ENCODE assay signal across 14 cellular contexts in the genomic region with DNA sequence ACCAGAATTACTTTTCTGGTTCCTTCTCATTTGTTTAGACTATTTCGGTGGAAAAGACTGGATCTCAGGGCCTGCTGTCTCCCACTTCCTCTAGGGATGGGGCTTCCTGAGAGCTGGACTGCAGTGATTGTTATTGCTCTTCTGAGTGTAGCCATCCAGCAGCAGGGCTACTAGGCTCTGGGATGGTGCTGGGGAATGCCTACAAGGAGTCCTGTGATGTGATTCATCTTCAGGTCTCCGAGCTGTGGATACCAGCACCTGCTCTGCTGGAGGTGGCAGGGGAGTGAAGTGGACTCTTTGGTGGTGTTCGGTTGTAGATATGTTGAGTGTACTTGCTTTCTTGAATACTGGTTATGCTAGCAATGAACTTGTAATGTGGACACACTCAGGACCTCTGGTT. TPM values are rescaled to one million over a fixed set of nuclear protein-coding genes. Genes with fewer than 3 reads are reported as not detected.
A peak's percentile ranks its signal among the peaks of the same experiment; 100 is the strongest.
DNase-seq lines count a peak whose midpoint lies in the region; ATAC-seq, FAIRE-seq and TF ChIP-seq lines count a peak whose summit lies in the region.
"Had no signal": no experiment of that assay in that cellular context is flagged by ENCODE, and none has a peak within 500 bp of the region (broad histone marks: within the 10 kb centered on the region; RNA-seq: fewer than 3 reads in every experiment).

No MANE protein-coding gene starts in this region.

- DNase-seq in H1 (ENCODE audit: low read depth in 1 of 2, low spot score in 2 of 2) (no peak), trophoblast cell (peak; percentile 24 to 42), left lobe of liver (ENCODE audit: low spot score) (no peak), cerebellar cortex (ENCODE audit: low spot score) (no peak), DMS53 treated with DMSO at 0.1 percent for 48 hours (lab: John Stamatoyannopoulos, UW; ENCODE audit: unreplicated experiment) (no peak)
- DNase-seq: DMS79, GM23248, MM.1S, NCI-H510A treated with DMSO at 0.1 percent for 48 hours had no signal

- H2BK5ac ChIP-seq in H1 (ENCODE audit: low read depth, low read length), result peak overlapping the region; percentile 61; the same call in 1 of the 2 replicates
- no peak overlapping the region for H2BK5ac ChIP-seq in trophoblast cell (ENCODE audit: low read depth, low read length, poor library complexity)

- H3K4me3 ChIP-seq in OCI-LY3 (ENCODE audit: low read length) (no peak overlapping the region), H1 (ENCODE audit: extremely low read depth in 1 of 4, insufficient read depth in 2 of 4, low read depth in 3 of 4, low read length in 4 of 4) (no peak overlapping the region), trophoblast cell (ENCODE audit: low read depth, low read length) (no peak overlapping the region)
- H3K4me3 ChIP-seq: GM23248, SK-N-MC, thoracic aorta had no signal

- H4K8ac ChIP-seq in H1 (ENCODE audit: extremely low read depth, insufficient read depth, low read length) (no peak overlapping the region), trophoblast cell (ENCODE audit: low read depth, low read length) (no peak overlapping the region)

- no peak for TF ChIP-seq POLR2A in H1 (IDR thresholded peaks at IDR 0.05; ENCODE audit: control extremely low read depth in 1 of 2, low read depth in 2 of 2, low read length in 2 of 2)

- TF ChIP-seq RAD21 in H1 (IDR thresholded peaks at IDR 0.05 in 1 of 2, conservative IDR thresholded peaks at IDR 0.05 in 1 of 2; ENCODE audit: low read depth in 2 of 2, low read length in 2 of 2), result no peak

- POLR2A ChIA-PET in H1 (lab: Charles Lee; ENCODE audit: partially characterized antibody), result interaction anchor here (1.1 kb wide), 1 partner anchor 11 kb away, joined by 6 read pairs; no protein-coding TSS in a partner anchor

- H3K27me3 ChIP-seq in OCI-LY3 (ENCODE audit: low read depth, low read length) (no peaks in the 10 kb centered on the region), H1 (replicated peaks in 1 of 4; ENCODE audit: control insufficient read depth in 3 of 4, extremely low read depth in 1 of 4, insufficient read depth in 3 of 4, low read length in 3 of 4) (no peaks in the 10 kb centered on the region), trophoblast cell (ENCODE audit: insufficient read depth, low read length) (no peaks in the 10 kb centered on the region)

- H3K4ac ChIP-seq in H1 (replicated peaks; ENCODE audit: insufficient read length, low read depth, low read length) (no peak overlapping the region), trophoblast cell (ENCODE audit: low read depth, low read length) (peak overlapping the region; percentile 65)

- CTCF ChIA-PET in H1 (lab: Charles Lee; ENCODE audit: partially characterized antibody), result interaction anchor here (0.6 to 1.4 kb wide), 2 partner anchors 9 to 45 kb away, joined by 3 to 4 read pairs; no protein-coding TSS in a partner anchor

- H2BK20ac ChIP-seq in H1 (ENCODE audit: low read length), result no peak overlapping the region

- no peak overlapping the region for H2AK5ac ChIP-seq in H1 (ENCODE audit: low read depth, low read length)
- H2AK5ac ChIP-seq in trophoblast cell (ENCODE audit: low read length), result no peak overlapping the region

- no peak overlapping the region for H3K56ac ChIP-seq in H1 (replicated peaks; ENCODE audit: insufficient read length, low read depth, low read length)

- no peak overlapping the region for H4K5ac ChIP-seq in H1 (ENCODE audit: insufficient read length, low read depth, low read length)

- H3K36me3 ChIP-seq in OCI-LY3 (replicated peaks; ENCODE audit: low read depth, low read length), result peaks cover 43% of the 10 kb centered on the region
- peaks cover 0 to 14% (median under 1%) of the 10 kb centered on the region in 4 experiments; a peak in 3 of 8 replicates for H3K36me3 ChIP-seq in H1 (ENCODE audit: control insufficient read depth in 2 of 4, insufficient read depth in 4 of 4, low read length in 3 of 4)
- H3K36me3 ChIP-seq in trophoblast cell (ENCODE audit: control insufficient read depth in 1 of 2, insufficient read depth in 2 of 2, low read length in 2 of 2), result peaks cover 2 to 6% of the 10 kb centered on the region in 2 experiments
- H3K36me3 ChIP-seq: thoracic aorta had no signal

- no peak overlapping the region for H2AFZ ChIP-seq in OCI-LY3 (ENCODE audit: low read depth, low read length)
- H2AFZ ChIP-seq in H1 (ENCODE audit: low read length), result no peak overlapping the region
- H2AFZ ChIP-seq in trophoblast cell (ENCODE audit: insufficient read depth, low read length, poor library complexity), result no peak overlapping the region
- H2AFZ ChIP-seq: GM23248, parathyroid adenoma had no signal

- H4K20me1 ChIP-seq in OCI-LY3 (ENCODE audit: insufficient read depth, low read length), result peaks cover 42% of the 10 kb centered on the region
- H4K20me1 ChIP-seq in H1 (replicated peaks in 1 of 2; ENCODE audit: control insufficient read depth in 1 of 2, insufficient read depth in 2 of 2, low read length in 2 of 2), result peaks cover 21 to 24% of the 10 kb centered on the region in 2 experiments

- peak overlapping the region; percentile 20 for H3K27ac ChIP-seq in OCI-LY3 (ENCODE audit: low read length)
- no peak overlapping the region for H3K27ac ChIP-seq in H1 (ENCODE audit: low read depth, low read length)
- H3K27ac ChIP-seq in trophoblast cell (ENCODE audit: low read depth, low read length), result no peak overlapping the region
- H3K27ac ChIP-seq: GM23248, parathyroid adenoma had no signal

- H3K79me2 ChIP-seq in OCI-LY3 (ENCODE audit: low read length), result peaks cover 96% of the 10 kb centered on the region
- peaks cover 31 to 99% of the 10 kb centered on the region in 2 experiments for H3K79me2 ChIP-seq in H1 (ENCODE audit: control insufficient read depth in 1 of 2, insufficient read depth in 2 of 2, low read length in 2 of 2)
- H3K79me2 ChIP-seq in trophoblast cell (ENCODE audit: control insufficient read depth, insufficient read depth, low read length, poor library complexity), result peaks cover 7% of the 10 kb centered on the region

- H2BK12ac ChIP-seq in H1 (ENCODE audit: low read depth, low read length), result no peak overlapping the region
- no peak overlapping the region for H2BK12ac ChIP-seq in trophoblast cell (ENCODE audit: low read length)

- no peaks in the 10 kb centered on the region for H3K23me2 ChIP-seq in H1 (ENCODE audit: low read depth, low read length)

- H4K91ac ChIP-seq in H1 (replicated peaks; ENCODE audit: insufficient read length, low read length), result no peak overlapping the region
- H4K91ac ChIP-seq in trophoblast cell (ENCODE audit: low read depth, low read length), result no peak overlapping the region

- no peak for TF ChIP-seq CTCF in OCI-LY3 (IDR thresholded peaks at IDR 0.05; ENCODE audit: low read depth, low read length)
- TF ChIP-seq CTCF in H1 (IDR thresholded peaks at IDR 0.05; ENCODE audit: control extremely low read depth in 1 of 3, insufficient read depth in 1 of 3, low read depth in 1 of 3, low read length in 3 of 3), result no peak

- no peak overlapping the region for H3K23ac ChIP-seq in H1 (ENCODE audit: insufficient read length)
- H3K23ac ChIP-seq in trophoblast cell (ENCODE audit: low read length), result no peak overlapping the region

- TF ChIP-seq EP300 in H1 (IDR thresholded peaks at IDR 0.05; ENCODE audit: borderline replicate concordance in 1 of 2, low read depth in 2 of 2, low read length in 2 of 2), result no peak

- peaks cover 13% of the 10 kb centered on the region for H3K4me1 ChIP-seq in OCI-LY3 (ENCODE audit: low read length)
- peaks cover 3 to 14% (median 8%) of the 10 kb centered on the region in 4 experiments for H3K4me1 ChIP-seq in H1 (replicated peaks in 1 of 4; ENCODE audit: control insufficient read depth in 3 of 4, insufficient read depth in 4 of 4, low read length in 3 of 4)
- peaks cover 12% of the 10 kb centered on the region in 2 experiments for H3K4me1 ChIP-seq in trophoblast cell (ENCODE audit: control insufficient read depth in 1 of 2, insufficient read depth in 2 of 2, low read length in 2 of 2)
- H3K4me1 ChIP-seq: parathyroid adenoma had no signal

- no peak overlapping the region for H3K18ac ChIP-seq in H1 (ENCODE audit: extremely low read depth, low read length)
- no peak overlapping the region for H3K18ac ChIP-seq in trophoblast cell (ENCODE audit: low read length)

- H2BK120ac ChIP-seq in H1 (replicated peaks; ENCODE audit: low read depth, low read length) (no peak overlapping the region), trophoblast cell (ENCODE audit: insufficient read depth, low read length, poor library complexity) (no peak overlapping the region)

- no peak for FAIRE-seq in H1 (lab: Jason Lieb, UNC)

- H3K14ac ChIP-seq in H1 (ENCODE audit: insufficient read length), result no peak overlapping the region
- no peak overlapping the region for H3K14ac ChIP-seq in trophoblast cell (ENCODE audit: low read length)

- ATAC-seq in GM21528 (IDR thresholded peaks at IDR 0.05; ENCODE audit: low FRiP score, unreplicated experiment) (peak; percentile 11), left lobe of liver (no peak)

- H3K4me2 ChIP-seq in OCI-LY3 (ENCODE audit: low read length), result peak overlapping the region; percentile 34; the same call in 1 of the 2 replicates
- peak overlapping the region; percentile 11 to 17; a peak in 2 of 4 replicates for H3K4me2 ChIP-seq in H1 (ENCODE audit: insufficient read depth in 1 of 2, low read depth in 2 of 2, low read length in 2 of 2)
- no peak overlapping the region for H3K4me2 ChIP-seq in trophoblast cell (ENCODE audit: low read length)

- no peak overlapping the region for H2BK15ac ChIP-seq in H1 (ENCODE audit: low read length)

- H3K79me1 ChIP-seq in H1 (ENCODE audit: low read depth, low read length) (peaks cover 4% of the 10 kb centered on the region; the same call in 1 of the 2 replicates), trophoblast cell (ENCODE audit: low read length) (no peaks in the 10 kb centered on the region)

- no peak overlapping the region for H4K12ac ChIP-seq in trophoblast cell (ENCODE audit: low read depth, low read length)

- H3K9ac ChIP-seq in OCI-LY3 (ENCODE audit: low read length) (no peak overlapping the region), H1 (replicated peaks in 1 of 4; ENCODE audit: extremely low read depth in 1 of 4, low read depth in 3 of 4, low read length in 3 of 4) (no peak overlapping the region; a peak in 1 of 7 replicates), trophoblast cell (ENCODE audit: low read length) (no peak overlapping the region)
- H3K9ac ChIP-seq: GM23248, parathyroid adenoma had no signal

- H3K9me3 ChIP-seq in OCI-LY3 (ENCODE audit: insufficient read depth, low read length) (no peaks in the 10 kb centered on the region), H1 (ENCODE audit: insufficient read depth in 2 of 2, low read depth in 1 of 2, low read length in 1 of 2) (no peaks in the 10 kb centered on the region), trophoblast cell (ENCODE audit: insufficient read depth, low read depth, low read length) (no peaks in the 10 kb centered on the region)

- WGBS in H1 (ENCODE audit: extremely low coverage in 1 of 2, insufficient coverage in 1 of 2, insufficient read length in 1 of 2, insufficient replicate concordance in 2 of 2, low coverage in 1 of 2, low lambda C conversion rate in 2 of 2, missing lambda C conversion rate in 1 of 2), 2 experiments, result 69% methylated on average over 3 of the region's 3 CpGs; no CpG with 5 or more reads in 1 of the 2 experiments
- WGBS in trophoblast cell (ENCODE audit: extremely low coverage, insufficient coverage, insufficient read length), result no CpG with 5 or more reads among the region's 3 CpGs

RNA-seq across cellular contexts. Expression of gene AEBP2, which starts 42.7 kb away (rescaled TPM):
- total RNA-seq in H1 (2021; fragmentation: NEBNext Ultra II Directional; extraction: Animal tissue kit (Norgen Biotek cat#: 25700)), result 56.9 and 61.4 TPM in 2 replicates
- 10.6 and 13.6 TPM in 2 replicates for polyA plus RNA-seq in H1 (2011; rRNA removed)
- 16.7 TPM for polyA plus RNA-seq in H1 (2011; cell fraction: cytosol; rRNA removed)
- 8.0 TPM for polyA plus RNA-seq in H1 (2011; cell fraction: nucleus; rRNA removed)
- polyA plus RNA-seq in H1 (2012, experiment 1 of 2), result 33.6 to 56.8 TPM (median 46.3 TPM) in 4 replicates
- polyA plus RNA-seq in H1 (2012, experiment 2 of 2), result 4.7 TPM
- polyA plus RNA-seq in H1 (2013, experiment 1 of 2), result 41.4 TPM
- 43.0 TPM for polyA plus RNA-seq in H1 (2013, experiment 2 of 2)
- polyA minus RNA-seq in H1 (2011; rRNA and poly(A)+ RNA removed), result 29.2 and 29.5 TPM in 2 replicates
- polyA minus RNA-seq in H1 (2011; cell fraction: cytosol; rRNA and poly(A)+ RNA removed), result 26.0 TPM
- 33.3 TPM for polyA minus RNA-seq in H1 (2011; cell fraction: nucleus; rRNA and poly(A)+ RNA removed)
- polyA plus RNA-seq in trophoblast cell (2013), result 66.3 and 67.4 TPM in 2 replicates
- 8.5 TPM for total RNA-seq in left lobe of liver

Comparison
In these comparisons a context has a peak if more than half of its experiments do, and no peak if none do; other contexts are left out.
1. DNase-seq: peak in trophoblast cell (2 of 2); none in H1 (0 of 2), left lobe of liver (single experiment), cerebellar cortex (single experiment) and DMS53 treated with DMSO at 0.1 percent for 48 hours (single experiment).